3 cellular contexts compared by ENCODE assay signal in genomic region chr12:50030444-50030843, GRCh38. TPM values are rescaled to one million over a fixed set of nuclear protein-coding genes. Genes with fewer than 3 reads are reported as not detected.
"Had no signal": no experiment of that assay in that cellular context is flagged by ENCODE, and none has a peak within 500 bp of the region (broad histone marks: within the 10 kb centered on the region; RNA-seq: fewer than 3 reads in every experiment).

No MANE protein-coding gene starts in this region.

RNA-seq across cellular contexts. Expression of gene ASIC1, which starts 27.0 kb away (rescaled TPM):
- polyA plus RNA-seq: IgD-negative memory B cell had no signal

RNA-seq across cellular contexts. Expression of gene AQP6, which starts 57.7 kb away (rescaled TPM):
- total RNA-seq: GM23248, H7 had no signal
- polyA plus RNA-seq: GM23248, IgD-negative memory B cell had no signal
